In the genomic region with DNA sequence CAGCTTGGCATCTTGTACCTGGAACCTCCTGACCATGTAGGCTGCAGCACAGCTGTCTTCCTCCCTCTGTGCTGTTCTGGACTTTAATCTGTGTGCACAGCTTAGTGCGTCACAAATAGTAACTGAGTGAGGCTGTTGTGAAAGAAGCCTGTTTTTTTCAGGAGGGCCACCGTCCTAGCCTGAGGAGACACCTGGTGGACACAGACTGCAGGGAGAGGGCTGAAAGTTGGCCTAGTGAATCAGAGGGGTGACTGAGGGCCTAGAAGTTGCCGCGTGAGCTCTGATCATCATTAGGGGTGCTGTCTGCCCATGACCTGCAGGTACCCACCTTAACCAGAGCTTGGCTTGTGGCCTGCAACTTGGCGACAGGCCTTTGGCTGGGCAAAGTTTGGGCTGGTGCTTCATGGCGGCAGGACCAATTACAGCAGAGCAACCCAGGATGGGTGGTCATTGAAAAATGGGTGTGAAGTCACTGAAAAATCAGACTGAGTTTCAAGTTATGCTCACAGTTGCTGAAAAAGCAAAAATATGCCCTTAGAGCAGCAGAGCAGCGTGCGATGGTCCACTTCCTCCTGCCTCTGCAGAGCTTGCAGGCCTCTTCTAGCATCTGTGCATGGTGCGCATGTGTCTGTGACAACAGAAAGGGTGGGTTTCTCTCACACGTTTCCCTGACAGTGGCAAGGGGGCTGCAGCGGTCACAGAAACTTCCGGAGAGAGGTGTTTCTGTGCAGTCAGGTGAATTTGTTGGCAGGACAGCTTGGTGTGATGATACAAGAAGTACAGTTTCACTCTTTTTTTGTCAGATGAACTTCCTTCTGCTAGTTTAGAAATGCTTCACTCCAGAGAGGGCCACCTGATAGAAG, we compare ENCODE assay signal across 8 cellular contexts. TPM values are rescaled to one million over a fixed set of nuclear protein-coding genes. Genes with fewer than 3 reads are reported as not detected.
DNase-seq lines count a peak whose midpoint lies in the region; ATAC-seq and TF ChIP-seq lines count a peak whose summit lies in the region.

No MANE protein-coding gene starts in this region.

- TF ChIP-seq CTCF in SK-N-SH (IDR thresholded peaks at IDR 0.05) (0 out of 2 replicates have a peak, but pooled peaks have one; percentile 8), body of pancreas (IDR thresholded peaks at IDR 0.05) (peak in 4 of 7 experiments; percentile 21 to 57 (median 46)), uterus (IDR thresholded peaks at IDR 0.05) (peak in 3 of 4 experiments; percentile 15 to 49 (median 32))

- no peaks in the 10 kb centered on the region for H3K9me3 ChIP-seq in SK-N-SH
- H3K9me3 ChIP-seq in body of pancreas = no peaks in the 10 kb centered on the region
- H3K9me3 ChIP-seq in uterus = no peaks in the 10 kb centered on the region

- TF ChIP-seq RAD21 in SK-N-SH (IDR thresholded peaks at IDR 0.05; ENCODE audit: low read length) = peak; percentile 8; the same call in 1 of the 2 replicates

- no peak overlapping the region for H3K4me2 ChIP-seq in SK-N-SH

- CTCF ChIA-PET in SK-N-SH (lab: Yijun Ruan, JAX) = interaction anchor here (0.6 to 10.2 kb wide), 19 partner anchors 10 to 441 kb away, joined by 3 to 232 read pairs (median 5); partner anchors contain the start of genes GDF7 and HS1BP3

- TF ChIP-seq POLR2A in body of pancreas (IDR thresholded peaks at IDR 0.05) (no peak), uterus (IDR thresholded peaks at IDR 0.05) (no peak)

- no peaks in the 10 kb centered on the region for H3K9me2 ChIP-seq in SK-N-SH

- ATAC-seq in SK-N-SH treated with all-trans-retinoic acid at 6 μM for 48 hours (no peak), HG03060 (IDR thresholded peaks at IDR 0.05; ENCODE audit: low read depth, unreplicated experiment) (peak; percentile 39), body of pancreas (peak; percentile 70), HG03571 (IDR thresholded peaks at IDR 0.05; ENCODE audit: unreplicated experiment) (no peak)

- TF ChIP-seq EP300 in SK-N-SH (IDR thresholded peaks at IDR 0.05; ENCODE audit: borderline replicate concordance in 1 of 2, low read depth in 1 of 2, low read length in 1 of 2) = no peak

- no peak overlapping the region for H2AFZ ChIP-seq in SK-N-SH (ENCODE audit: low read depth)

- H3K27ac ChIP-seq in SK-N-SH (ENCODE audit: low read depth in 2 of 2, low read length in 1 of 2) (no peak overlapping the region), body of pancreas (peak overlapping the region in 1 of 4 donors; percentile 17), uterus (peak overlapping the region in 1 of 2 donors; percentile 62)

- 87% methylated on average over 12 of the region's 12 CpGs for WGBS in SK-N-SH (ENCODE audit: low lambda C conversion rate)
- 73% methylated on average over 12 of the region's 12 CpGs for WGBS in body of pancreas, 2 donors

- peaks cover 2% of the 10 kb centered on the region for H3K27me3 ChIP-seq in SK-N-SH (ENCODE audit: insufficient read depth)
- H3K27me3 ChIP-seq in body of pancreas = peaks cover 0 to 4% of the 10 kb centered on the region in 2 donors
- no peaks in the 10 kb centered on the region for H3K27me3 ChIP-seq in uterus

- POLR2A ChIA-PET in SK-N-SH (lab: Yijun Ruan, JAX) = interaction anchor here (0.8 to 1.0 kb wide), 2 partner anchors 15 to 25 kb away, joined by 3 to 4 read pairs; partner anchors contain the start of gene HS1BP3

- H3K4me3 ChIP-seq in SK-N-SH (ENCODE audit: low read depth in 2 of 2, low read length in 1 of 2) = no peak overlapping the region
- H3K4me3 ChIP-seq in body of pancreas = no peak overlapping the region
- no peak overlapping the region for H3K4me3 ChIP-seq in uterus

- H3K4me1 ChIP-seq in SK-N-SH (ENCODE audit: control insufficient read depth in 1 of 2, insufficient read depth in 2 of 2, low read depth in 1 of 2, low read length in 1 of 2) (peaks cover 5 to 6% of the 10 kb centered on the region in 2 experiments; a peak in 3 of 4 replicates), body of pancreas (peaks cover 13% of the 10 kb centered on the region), uterus (peaks cover 4 to 11% of the 10 kb centered on the region in 2 donors)

- intact Hi-C loops in body of pancreas (cut with DNase I) = no loop called here
- intact Hi-C loops in uterus (cut with DNase I; ENCODE audit: low total_unique reads) = no loop called here

- H3K9ac ChIP-seq in SK-N-SH = no peak overlapping the region

- H3K36me3 ChIP-seq in SK-N-SH (replicated peaks in 1 of 2; ENCODE audit: control insufficient read depth in 1 of 2, insufficient read depth in 2 of 2, low read length in 1 of 2) = peaks cover 0 to 23% of the 10 kb centered on the region in 2 experiments
- H3K36me3 ChIP-seq in body of pancreas (replicated peaks in 1 of 2; ENCODE audit: insufficient read depth in 1 of 2, low read depth in 2 of 2) = no peaks in the 10 kb centered on the region
- H3K36me3 ChIP-seq in uterus = no peaks in the 10 kb centered on the region

- H4K20me1 ChIP-seq in SK-N-SH (ENCODE audit: insufficient read depth) = no peaks in the 10 kb centered on the region

- H3K79me2 ChIP-seq in SK-N-SH (ENCODE audit: insufficient read depth) = no peaks in the 10 kb centered on the region

- DNase-seq in SK-N-SH (no peak), body of pancreas (peak in 2 of 4 donors; percentile 53 to 67), uterus (no peak), C1 segment of cervical spinal cord (lab: John Stamatoyannopoulos, UW) (no peak), NCI-H1417 treated with DMSO at 0.1 percent for 48 hours (lab: John Stamatoyannopoulos, UW) (no peak)

- peaks cover 6% of the 10 kb centered on the region for H3F3A ChIP-seq in SK-N-SH (replicated peaks; ENCODE audit: insufficient read depth)

TF ChIP-seq in SK-N-SH, 30 proteins besides CTCF, POLR2A, EP300 and RAD21 (continues in another document):
- TF ChIP-seq FOXM1 (IDR thresholded peaks at IDR 0.05; ENCODE audit: low read depth) (no peak), TCF12 (IDR thresholded peaks at IDR 0.05) (no peak), RXRA (IDR thresholded peaks at IDR 0.05; ENCODE audit: borderline replicate concordance, low read depth) (no peak), JUND (IDR thresholded peaks at IDR 0.05) (no peak), GABPA (IDR thresholded peaks at IDR 0.05; ENCODE audit: low read depth) (no peak), POLR2AphosphoS5 (IDR thresholded peaks at IDR 0.05; ENCODE audit: low read depth, low read length) (no peak), GATA2 (CRISPR knock-in tag; IDR thresholded peaks at IDR 0.05) (no peak), MXI1 (IDR thresholded peaks at IDR 0.05; ENCODE audit: low read depth, low read length) (no peak), RFX5 (IDR thresholded peaks at IDR 0.05; ENCODE audit: low read length) (no peak), RCOR1 (IDR thresholded peaks at IDR 0.05; ENCODE audit: low read length) (no peak)
- TF ChIP-seq, protein P1, sequence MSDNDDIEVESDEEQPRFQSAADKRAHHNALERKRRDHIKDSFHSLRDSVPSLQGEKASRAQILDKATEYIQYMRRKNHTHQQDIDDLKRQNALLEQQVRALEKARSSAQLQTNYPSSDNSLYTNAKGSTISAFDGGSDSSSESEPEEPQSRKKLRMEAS (IDR thresholded peaks at IDR 0.05; ENCODE audit: low read depth) = no peak

TF ChIP-seq in SK-N-SH treated with all-trans-retinoic acid at 6 μM for 48 hours, 23 proteins besides CTCF, POLR2A, EP300 and RAD21 (continues in another document):
- TF ChIP-seq TCF4 (CRISPR knock-in tag; IDR thresholded peaks at IDR 0.05; ENCODE audit: borderline replicate concordance) (no peak), ZNF565 (CRISPR knock-in tag; conservative IDR thresholded peaks at IDR 0.05; ENCODE audit: low read depth) (no peak), ISL1 (CRISPR knock-in tag; IDR thresholded peaks at IDR 0.05) (no peak), ZNF70 (CRISPR knock-in tag; IDR thresholded peaks at IDR 0.05) (no peak), CSDC2 (CRISPR knock-in tag; IDR thresholded peaks at IDR 0.05) (no peak)
- TF ChIP-seq, protein P2, sequence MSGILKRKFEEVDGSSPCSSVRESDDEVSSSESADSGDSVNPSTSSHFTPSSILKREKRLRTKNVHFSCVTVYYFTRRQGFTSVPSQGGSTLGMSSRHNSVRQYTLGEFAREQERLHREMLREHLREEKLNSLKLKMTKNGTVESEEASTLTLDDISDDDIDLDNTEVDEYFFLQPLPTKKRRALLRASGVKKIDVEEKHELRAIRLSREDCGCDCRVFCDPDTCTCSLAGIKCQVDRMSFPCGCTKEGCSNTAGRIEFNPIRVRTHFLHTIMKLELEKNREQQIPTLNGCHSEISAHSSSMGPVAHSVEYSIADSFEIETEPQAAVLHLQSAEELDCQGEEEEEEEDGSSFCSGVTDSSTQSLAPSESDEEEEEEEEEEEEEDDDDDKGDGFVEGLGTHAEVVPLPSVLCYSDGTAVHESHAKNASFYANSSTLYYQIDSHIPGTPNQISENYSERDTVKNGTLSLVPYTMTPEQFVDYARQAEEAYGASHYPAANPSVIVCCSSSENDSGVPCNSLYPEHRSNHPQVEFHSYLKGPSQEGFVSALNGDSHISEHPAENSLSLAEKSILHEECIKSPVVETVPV (CRISPR knock-in tag; IDR thresholded peaks at IDR 0.05) = no peak

RNA-seq across cellular contexts. Expression of gene GDF7, which starts 9.6 kb away (rescaled TPM):
- 0.02 and 0.03 TPM in 2 replicates for polyA plus RNA-seq in SK-N-SH (2012; rRNA removed)
- polyA plus RNA-seq in SK-N-SH (2012; cell fraction: cytosol; rRNA removed) = 0.04 TPM in 2 replicates
- polyA plus RNA-seq in SK-N-SH (2012; cell fraction: nucleus; rRNA removed) = 0.19 TPM in 2 replicates
- total RNA-seq in body of pancreas (1 to 10 TPM; 2.0 to 7.3 TPM), uterus (10 to 100 TPM in 1 of 4 donors, 1 to 10 TPM in 3; 1.5 to 45.6 (median 5.4) TPM)

RNA-seq across cellular contexts. Expression of gene HS1BP3, which starts 25.7 kb away (rescaled TPM):
- 18.7 and 20.1 TPM in 2 replicates for polyA plus RNA-seq in SK-N-SH (2012; rRNA removed)
- 9.8 and 14.2 TPM in 2 replicates for polyA plus RNA-seq in SK-N-SH (2012; cell fraction: cytosol; rRNA removed)
- 47.9 and 49.4 TPM in 2 replicates for polyA plus RNA-seq in SK-N-SH (2012; cell fraction: nucleus; rRNA removed)
- 10 to 100 TPM; 21.1 to 23.1 TPM for total RNA-seq in body of pancreas
- total RNA-seq in uterus = 10 to 100 TPM in 3 of 4 donors, 1 to 10 TPM in 1; 7.1 to 41.8 (median 28.4) TPM

Comparison
In these comparisons a context has a peak if more than half of its experiments do, and no peak if none do; other contexts are left out.
1. ATAC-seq: peak in HG03060 (single experiment) and body of pancreas (single experiment); none in SK-N-SH treated with all-trans-retinoic acid at 6 μM for 48 hours (single experiment) and HG03571 (single experiment).
2. Peak in every context shown above with its lines, with median percentiles within 50 percentile points of each other: CTCF ChIP-seq.